Comparison of ENCODE assay signal across 6 cellular contexts in the genomic region with DNA sequence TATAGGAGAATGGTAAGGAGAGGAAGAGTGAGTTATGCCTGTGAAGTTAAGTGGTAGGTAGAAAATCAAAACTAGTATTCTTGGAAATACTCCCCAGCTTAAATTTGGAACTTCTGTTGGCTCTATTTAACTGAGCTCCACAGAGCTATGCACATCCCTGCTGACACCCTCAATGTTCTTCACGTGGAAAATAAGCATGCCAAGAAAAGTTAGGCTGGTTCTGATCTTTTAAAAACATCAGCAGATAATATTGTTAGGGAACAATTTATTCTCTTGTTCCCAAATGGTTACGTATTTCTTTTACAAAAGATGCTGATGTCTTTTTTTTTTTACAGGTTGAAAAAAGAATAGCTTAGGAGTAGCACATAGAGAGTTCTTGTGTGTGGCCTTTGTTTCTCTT.
"Had no signal": no experiment of that assay in that cellular context is flagged by ENCODE, and none has a peak within 500 bp of the region (broad histone marks: within the 10 kb centered on the region; RNA-seq: fewer than 3 reads in every experiment).

No MANE protein-coding gene starts in this region.

- H3K27ac Mint-ChIP-seq: IgD-negative memory B cell had no signal

- ATAC-seq: HepG2 had no signal

- H3K27me3 Mint-ChIP-seq: IgD-negative memory B cell had no signal

- H3K4me3 Mint-ChIP-seq: H9, IgD-negative memory B cell had no signal

- FAIRE-seq: HepG2 had no signal

- H3K9me3 Mint-ChIP-seq: H9, IgD-negative memory B cell had no signal

- H3K27ac ChIP-seq: HL-60 had no signal

- DNase-seq: GOT3, H9, HCEC 1CT had no signal
